In the genomic region with DNA sequence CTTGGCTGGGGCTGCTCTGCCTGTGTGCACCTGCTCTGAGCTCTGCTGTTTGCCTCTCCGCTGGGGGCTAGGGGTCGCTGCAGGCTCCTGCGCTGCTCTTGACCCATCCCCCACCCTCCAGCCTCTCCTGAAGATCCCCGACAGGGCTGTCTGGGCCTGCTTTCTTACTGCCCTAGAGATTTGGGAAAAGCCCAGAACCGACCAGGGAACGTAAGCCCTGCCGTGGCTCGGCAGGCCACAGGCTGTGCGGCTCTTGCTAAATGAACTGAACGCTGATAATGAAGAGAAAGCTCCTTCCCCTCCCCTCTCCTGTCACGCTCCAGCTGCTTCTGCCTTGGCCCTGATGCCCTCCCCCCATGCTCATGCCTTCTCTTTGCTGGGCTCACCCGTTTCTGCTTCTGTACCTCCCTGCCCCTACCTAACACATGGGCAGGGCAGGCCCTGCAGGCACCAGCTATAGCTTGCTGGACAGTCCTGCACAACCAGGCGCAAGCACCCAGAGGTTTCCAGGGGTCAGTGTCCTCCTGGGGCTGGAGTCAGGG, we compare ENCODE assay signal across 1 cellular context.
TF ChIP-seq lines count a peak whose summit lies in the region.

No MANE protein-coding gene starts in this region.

TF ChIP-seq in HepG2, 621 proteins besides CTCF, POLR2A, EP300 and RAD21 (continued from another document and continues in another):
- TF ChIP-seq, protein P1, sequence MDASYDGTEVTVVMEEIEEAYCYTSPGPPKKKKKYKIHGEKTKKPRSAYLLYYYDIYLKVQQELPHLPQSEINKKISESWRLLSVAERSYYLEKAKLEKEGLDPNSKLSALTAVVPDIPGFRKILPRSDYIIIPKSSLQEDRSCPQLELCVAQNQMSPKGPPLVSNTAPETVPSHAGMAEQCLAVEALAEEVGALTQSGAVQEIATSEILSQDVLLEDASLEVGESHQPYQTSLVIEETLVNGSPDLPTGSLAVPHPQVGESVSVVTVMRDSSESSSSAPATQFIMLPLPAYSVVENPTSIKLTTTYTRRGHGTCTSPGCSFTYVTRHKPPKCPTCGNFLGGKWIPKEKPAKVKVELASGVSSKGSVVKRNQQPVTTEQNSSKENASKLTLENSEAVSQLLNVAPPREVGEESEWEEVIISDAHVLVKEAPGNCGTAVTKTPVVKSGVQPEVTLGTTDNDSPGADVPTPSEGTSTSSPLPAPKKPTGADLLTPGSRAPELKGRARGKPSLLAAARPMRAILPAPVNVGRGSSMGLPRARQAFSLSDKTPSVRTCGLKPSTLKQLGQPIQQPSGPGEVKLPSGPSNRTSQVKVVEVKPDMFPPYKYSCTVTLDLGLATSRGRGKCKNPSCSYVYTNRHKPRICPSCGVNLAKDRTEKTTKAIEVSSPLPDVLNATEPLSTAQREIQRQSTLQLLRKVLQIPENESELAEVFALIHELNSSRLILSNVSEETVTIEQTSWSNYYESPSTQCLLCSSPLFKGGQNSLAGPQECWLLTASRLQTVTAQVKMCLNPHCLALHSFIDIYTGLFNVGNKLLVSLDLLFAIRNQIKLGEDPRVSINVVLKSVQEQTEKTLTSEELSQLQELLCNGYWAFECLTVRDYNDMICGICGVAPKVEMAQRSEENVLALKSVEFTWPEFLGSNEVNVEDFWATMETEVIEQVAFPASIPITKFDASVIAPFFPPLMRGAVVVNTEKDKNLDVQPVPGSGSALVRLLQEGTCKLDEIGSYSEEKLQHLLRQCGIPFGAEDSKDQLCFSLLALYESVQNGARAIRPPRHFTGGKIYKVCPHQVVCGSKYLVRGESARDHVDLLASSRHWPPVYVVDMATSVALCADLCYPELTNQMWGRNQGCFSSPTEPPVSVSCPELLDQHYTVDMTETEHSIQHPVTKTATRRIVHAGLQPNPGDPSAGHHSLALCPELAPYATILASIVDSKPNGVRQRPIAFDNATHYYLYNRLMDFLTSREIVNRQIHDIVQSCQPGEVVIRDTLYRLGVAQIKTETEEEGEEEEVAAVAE (CRISPR knock-in tag; IDR thresholded peaks at IDR 0.05; ENCODE audit: borderline replicate concordance) = no peak
- no peak for TF ChIP-seq SCMH1 (CRISPR knock-in tag; IDR thresholded peaks at IDR 0.05; ENCODE audit: borderline replicate concordance)
- TF ChIP-seq ZFX (CRISPR knock-in tag; IDR thresholded peaks at IDR 0.05; ENCODE audit: low read depth) = peak; percentile 63
- TF ChIP-seq FOXC1 (CRISPR knock-in tag; IDR thresholded peaks at IDR 0.05; ENCODE audit: borderline replicate concordance) = 0 out of 2 replicates have a peak, but pooled peaks have one; percentile 61
- TF ChIP-seq MATR3 (CRISPR knock-in tag; IDR thresholded peaks at IDR 0.05) = no peak
- no peak for TF ChIP-seq TCF7L2 (IDR thresholded peaks at IDR 0.05; ENCODE audit: low read depth, low read length)
- TF ChIP-seq HDAC1 (CRISPR knock-in tag; IDR thresholded peaks at IDR 0.05) = peak; percentile 35; the same call in 1 of the 2 replicates
- 0 out of 2 replicates have a peak, but pooled peaks have one; percentile 42 for TF ChIP-seq ZNF678 (CRISPR knock-in tag; IDR thresholded peaks at IDR 0.05)
- TF ChIP-seq ZNF83 (CRISPR knock-in tag; IDR thresholded peaks at IDR 0.05; ENCODE audit: borderline replicate concordance) = no peak
- peak; percentile 27; the same call in 1 of the 2 replicates for TF ChIP-seq SAP130 (CRISPR knock-in tag; IDR thresholded peaks at IDR 0.05; ENCODE audit: low read depth)
- no peak for TF ChIP-seq ZSCAN20 (CRISPR knock-in tag; IDR thresholded peaks at IDR 0.05; ENCODE audit: borderline replicate concordance)
- TF ChIP-seq, protein P2, sequence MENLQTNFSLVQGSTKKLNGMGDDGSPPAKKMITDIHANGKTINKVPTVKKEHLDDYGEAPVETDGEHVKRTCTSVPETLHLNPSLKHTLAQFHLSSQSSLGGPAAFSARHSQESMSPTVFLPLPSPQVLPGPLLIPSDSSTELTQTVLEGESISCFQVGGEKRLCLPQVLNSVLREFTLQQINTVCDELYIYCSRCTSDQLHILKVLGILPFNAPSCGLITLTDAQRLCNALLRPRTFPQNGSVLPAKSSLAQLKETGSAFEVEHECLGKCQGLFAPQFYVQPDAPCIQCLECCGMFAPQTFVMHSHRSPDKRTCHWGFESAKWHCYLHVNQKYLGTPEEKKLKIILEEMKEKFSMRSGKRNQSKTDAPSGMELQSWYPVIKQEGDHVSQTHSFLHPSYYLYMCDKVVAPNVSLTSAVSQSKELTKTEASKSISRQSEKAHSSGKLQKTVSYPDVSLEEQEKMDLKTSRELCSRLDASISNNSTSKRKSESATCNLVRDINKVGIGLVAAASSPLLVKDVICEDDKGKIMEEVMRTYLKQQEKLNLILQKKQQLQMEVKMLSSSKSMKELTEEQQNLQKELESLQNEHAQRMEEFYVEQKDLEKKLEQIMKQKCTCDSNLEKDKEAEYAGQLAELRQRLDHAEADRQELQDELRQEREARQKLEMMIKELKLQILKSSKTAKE (CRISPR knock-in tag; IDR thresholded peaks at IDR 0.05; ENCODE audit: borderline replicate concordance) = no peak
- TF ChIP-seq ZNF577 (CRISPR knock-in tag; IDR thresholded peaks at IDR 0.05; ENCODE audit: borderline replicate concordance, low read depth) = no peak
- TF ChIP-seq ZFP90 (CRISPR knock-in tag; IDR thresholded peaks at IDR 0.05; ENCODE audit: borderline replicate concordance) = peak; percentile 89
- peak; percentile 69; the same call in 1 of the 2 replicates for TF ChIP-seq ARNTL (CRISPR knock-in tag; IDR thresholded peaks at IDR 0.05)
- no peak for TF ChIP-seq FOSL1 (CRISPR knock-in tag; IDR thresholded peaks at IDR 0.05; ENCODE audit: borderline replicate concordance)
- TF ChIP-seq NCOR1 (IDR thresholded peaks at IDR 0.05; ENCODE audit: borderline replicate concordance, low read length) = no peak
- TF ChIP-seq CAMTA2 (CRISPR knock-in tag; IDR thresholded peaks at IDR 0.05; ENCODE audit: borderline replicate concordance) = no peak; the same call in 1 of the 2 replicates
- no peak for TF ChIP-seq ATAD3A (CRISPR knock-in tag; IDR thresholded peaks at IDR 0.05)
- no peak for TF ChIP-seq ADNP (CRISPR knock-in tag; IDR thresholded peaks at IDR 0.05)
- 0 out of 2 replicates have a peak, but pooled peaks have one; percentile 65 for TF ChIP-seq ZNF251 (CRISPR knock-in tag; IDR thresholded peaks at IDR 0.05)
- TF ChIP-seq ZFP36L1 (CRISPR knock-in tag; IDR thresholded peaks at IDR 0.05) = no peak
- TF ChIP-seq RBAK (CRISPR knock-in tag; IDR thresholded peaks at IDR 0.05) = peak; percentile 37; the same call in 1 of the 2 replicates
- TF ChIP-seq FOXK1 (CRISPR knock-in tag; IDR thresholded peaks at IDR 0.05; ENCODE audit: borderline replicate concordance, low read depth) = peak; percentile 39; the same call in 1 of the 2 replicates
- TF ChIP-seq YY1 (IDR thresholded peaks at IDR 0.05; ENCODE audit: insufficient read depth, insufficient replicate concordance, low read depth, low read length) = peak; percentile 52
- TF ChIP-seq, protein P3, sequence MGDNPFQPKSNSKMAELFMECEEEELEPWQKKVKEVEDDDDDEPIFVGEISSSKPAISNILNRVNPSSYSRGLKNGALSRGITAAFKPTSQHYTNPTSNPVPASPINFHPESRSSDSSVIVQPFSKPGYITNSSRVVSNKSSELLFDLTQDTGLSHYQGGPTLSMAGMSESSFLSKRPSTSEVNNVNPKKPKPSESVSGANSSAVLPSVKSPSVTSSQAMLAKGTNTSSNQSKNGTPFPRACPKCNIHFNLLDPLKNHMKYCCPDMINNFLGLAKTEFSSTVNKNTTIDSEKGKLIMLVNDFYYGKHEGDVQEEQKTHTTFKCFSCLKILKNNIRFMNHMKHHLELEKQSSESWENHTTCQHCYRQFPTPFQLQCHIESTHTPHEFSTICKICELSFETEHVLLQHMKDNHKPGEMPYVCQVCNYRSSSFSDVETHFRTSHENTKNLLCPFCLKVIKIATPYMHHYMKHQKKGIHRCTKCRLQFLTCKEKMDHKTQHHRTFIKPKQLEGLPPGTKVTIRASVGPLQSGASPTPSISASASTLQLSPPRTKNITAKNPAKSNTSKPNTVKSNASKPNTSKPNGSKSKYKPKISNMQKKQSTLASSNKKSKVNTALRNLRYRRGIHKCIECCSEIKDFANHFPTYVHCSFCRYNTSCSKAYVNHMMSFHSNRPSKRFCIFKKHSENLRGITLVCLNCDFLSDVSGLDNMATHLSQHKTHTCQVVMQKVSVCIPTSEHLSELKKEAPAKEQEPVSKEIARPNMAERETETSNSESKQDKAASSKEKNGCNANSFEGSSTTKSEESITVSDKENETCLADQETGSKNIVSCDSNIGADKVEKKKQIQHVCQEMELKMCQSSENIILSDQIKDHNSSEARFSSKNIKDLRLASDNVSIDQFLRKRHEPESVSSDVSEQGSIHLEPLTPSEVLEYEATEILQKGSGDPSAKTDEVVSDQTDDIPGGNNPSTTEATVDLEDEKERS (CRISPR knock-in tag; IDR thresholded peaks at IDR 0.05) = peak; percentile 44; the same call in 1 of the 2 replicates
- no peak for TF ChIP-seq ZNF761 (CRISPR knock-in tag; conservative IDR thresholded peaks at IDR 0.05)
- no peak for TF ChIP-seq CREM (IDR thresholded peaks at IDR 0.05)
- no peak for TF ChIP-seq CREM (CRISPR knock-in tag; IDR thresholded peaks at IDR 0.05)
- TF ChIP-seq ZNF776 (CRISPR knock-in tag; IDR thresholded peaks at IDR 0.05) = 0 out of 2 replicates have a peak, but pooled peaks have one; percentile 7
- TF ChIP-seq NCOA1 (CRISPR knock-in tag; IDR thresholded peaks at IDR 0.05) = no peak
- TF ChIP-seq KLF16 (CRISPR knock-in tag; IDR thresholded peaks at IDR 0.05) = peak in 1 of 2 experiments; percentile 83; a peak in 2 of 4 replicates
- TF ChIP-seq, protein P4, sequence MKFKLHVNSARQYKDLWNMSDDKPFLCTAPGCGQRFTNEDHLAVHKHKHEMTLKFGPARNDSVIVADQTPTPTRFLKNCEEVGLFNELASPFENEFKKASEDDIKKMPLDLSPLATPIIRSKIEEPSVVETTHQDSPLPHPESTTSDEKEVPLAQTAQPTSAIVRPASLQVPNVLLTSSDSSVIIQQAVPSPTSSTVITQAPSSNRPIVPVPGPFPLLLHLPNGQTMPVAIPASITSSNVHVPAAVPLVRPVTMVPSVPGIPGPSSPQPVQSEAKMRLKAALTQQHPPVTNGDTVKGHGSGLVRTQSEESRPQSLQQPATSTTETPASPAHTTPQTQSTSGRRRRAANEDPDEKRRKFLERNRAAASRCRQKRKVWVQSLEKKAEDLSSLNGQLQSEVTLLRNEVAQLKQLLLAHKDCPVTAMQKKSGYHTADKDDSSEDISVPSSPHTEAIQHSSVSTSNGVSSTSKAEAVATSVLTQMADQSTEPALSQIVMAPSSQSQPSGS (CRISPR knock-in tag; IDR thresholded peaks at IDR 0.05) = 0 out of 2 replicates have a peak, but pooled peaks have one; percentile 24
- TF ChIP-seq TOPORS (CRISPR knock-in tag; IDR thresholded peaks at IDR 0.05) = no peak
- no peak for TF ChIP-seq MXI1 (IDR thresholded peaks at IDR 0.05; ENCODE audit: borderline replicate concordance, low read depth, low read length)
- TF ChIP-seq, protein P5, sequence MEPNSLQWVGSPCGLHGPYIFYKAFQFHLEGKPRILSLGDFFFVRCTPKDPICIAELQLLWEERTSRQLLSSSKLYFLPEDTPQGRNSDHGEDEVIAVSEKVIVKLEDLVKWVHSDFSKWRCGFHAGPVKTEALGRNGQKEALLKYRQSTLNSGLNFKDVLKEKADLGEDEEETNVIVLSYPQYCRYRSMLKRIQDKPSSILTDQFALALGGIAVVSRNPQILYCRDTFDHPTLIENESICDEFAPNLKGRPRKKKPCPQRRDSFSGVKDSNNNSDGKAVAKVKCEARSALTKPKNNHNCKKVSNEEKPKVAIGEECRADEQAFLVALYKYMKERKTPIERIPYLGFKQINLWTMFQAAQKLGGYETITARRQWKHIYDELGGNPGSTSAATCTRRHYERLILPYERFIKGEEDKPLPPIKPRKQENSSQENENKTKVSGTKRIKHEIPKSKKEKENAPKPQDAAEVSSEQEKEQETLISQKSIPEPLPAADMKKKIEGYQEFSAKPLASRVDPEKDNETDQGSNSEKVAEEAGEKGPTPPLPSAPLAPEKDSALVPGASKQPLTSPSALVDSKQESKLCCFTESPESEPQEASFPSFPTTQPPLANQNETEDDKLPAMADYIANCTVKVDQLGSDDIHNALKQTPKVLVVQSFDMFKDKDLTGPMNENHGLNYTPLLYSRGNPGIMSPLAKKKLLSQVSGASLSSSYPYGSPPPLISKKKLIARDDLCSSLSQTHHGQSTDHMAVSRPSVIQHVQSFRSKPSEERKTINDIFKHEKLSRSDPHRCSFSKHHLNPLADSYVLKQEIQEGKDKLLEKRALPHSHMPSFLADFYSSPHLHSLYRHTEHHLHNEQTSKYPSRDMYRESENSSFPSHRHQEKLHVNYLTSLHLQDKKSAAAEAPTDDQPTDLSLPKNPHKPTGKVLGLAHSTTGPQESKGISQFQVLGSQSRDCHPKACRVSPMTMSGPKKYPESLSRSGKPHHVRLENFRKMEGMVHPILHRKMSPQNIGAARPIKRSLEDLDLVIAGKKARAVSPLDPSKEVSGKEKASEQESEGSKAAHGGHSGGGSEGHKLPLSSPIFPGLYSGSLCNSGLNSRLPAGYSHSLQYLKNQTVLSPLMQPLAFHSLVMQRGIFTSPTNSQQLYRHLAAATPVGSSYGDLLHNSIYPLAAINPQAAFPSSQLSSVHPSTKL (CRISPR knock-in tag; IDR thresholded peaks at IDR 0.05) = peak; percentile 64
- peak; percentile 15; the same call in 1 of the 2 replicates for TF ChIP-seq HES4 (CRISPR knock-in tag; IDR thresholded peaks at IDR 0.05; ENCODE audit: borderline replicate concordance)
- TF ChIP-seq RARA (CRISPR knock-in tag; IDR thresholded peaks at IDR 0.05) = peak; percentile 42; the same call in 1 of the 2 replicates
- 0 out of 2 replicates have a peak, but pooled peaks have one; percentile 41 for TF ChIP-seq MAF1 (CRISPR knock-in tag; IDR thresholded peaks at IDR 0.05; ENCODE audit: borderline replicate concordance)
- no peak for TF ChIP-seq HCFC1 (IDR thresholded peaks at IDR 0.05; ENCODE audit: low read depth, low read length)
- peak; percentile 82 for TF ChIP-seq SALL1 (CRISPR knock-in tag; IDR thresholded peaks at IDR 0.05)
- peak; percentile 88 for TF ChIP-seq ZSCAN25 (CRISPR knock-in tag; IDR thresholded peaks at IDR 0.05)
- no peak for TF ChIP-seq HMGA1 (CRISPR knock-in tag; conservative IDR thresholded peaks at IDR 0.05)
- TF ChIP-seq ZNF777 (CRISPR knock-in tag; IDR thresholded peaks at IDR 0.05) = peak; percentile 75
- no peak for TF ChIP-seq MAFK (conservative IDR thresholded peaks at IDR 0.05 in 1 of 2, IDR thresholded peaks at IDR 0.05 in 1 of 2; ENCODE audit: low read length in 2 of 2)
- TF ChIP-seq, protein P6, sequence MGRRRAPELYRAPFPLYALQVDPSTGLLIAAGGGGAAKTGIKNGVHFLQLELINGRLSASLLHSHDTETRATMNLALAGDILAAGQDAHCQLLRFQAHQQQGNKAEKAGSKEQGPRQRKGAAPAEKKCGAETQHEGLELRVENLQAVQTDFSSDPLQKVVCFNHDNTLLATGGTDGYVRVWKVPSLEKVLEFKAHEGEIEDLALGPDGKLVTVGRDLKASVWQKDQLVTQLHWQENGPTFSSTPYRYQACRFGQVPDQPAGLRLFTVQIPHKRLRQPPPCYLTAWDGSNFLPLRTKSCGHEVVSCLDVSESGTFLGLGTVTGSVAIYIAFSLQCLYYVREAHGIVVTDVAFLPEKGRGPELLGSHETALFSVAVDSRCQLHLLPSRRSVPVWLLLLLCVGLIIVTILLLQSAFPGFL (CRISPR knock-in tag; IDR thresholded peaks at IDR 0.05) = no peak
- no peak; the same call in 1 of the 2 replicates for TF ChIP-seq JUND (CRISPR knock-in tag; IDR thresholded peaks at IDR 0.05)
